In genomic region chr6:149855741-149856140, GRCh38 we compare ENCODE assay signal across 15 cellular contexts. TPM values are rescaled to one million over a fixed set of nuclear protein-coding genes. Genes with fewer than 3 reads are reported as not detected.
DNase-seq lines count a peak whose midpoint lies in the region; ATAC-seq and TF ChIP-seq lines count a peak whose summit lies in the region.
"Had no signal": no experiment of that assay in that cellular context is flagged by ENCODE, and none has a peak within 500 bp of the region (broad histone marks: within the 10 kb centered on the region; RNA-seq: fewer than 3 reads in every experiment).

No MANE protein-coding gene starts in this region.

- ATAC-seq in SK-N-SH treated with all-trans-retinoic acid at 6 μM for 48 hours, result peak; percentile 8; the same call in 2 of the 3 replicates
- ATAC-seq: activated naive CD8-positive, alpha-beta T cell treated with anti-CD3 and anti-CD28 coated beads, Interleukin-2, amount 50 U/mL, for 24 hours had no signal

- WGBS in esophagus muscularis mucosa, result 69% methylated on average over 2 of the region's 2 CpGs

- H3K27ac ChIP-seq in tibial artery (no peak overlapping the region), esophagus muscularis mucosa (replicated peaks in 1 of 4) (no peak overlapping the region)
- H3K27ac ChIP-seq: thoracic aorta had no signal

- peaks cover 41% of the 10 kb centered on the region for H3K4me1 Mint-ChIP-seq in activated CD4-positive, alpha-beta T cell treated with anti-CD3 and anti-CD28 coated beads, Interleukin-2, amount 10 ng/mL, durations not matched to agents 7 days and 5 days

- H3K9me3 ChIP-seq in skeletal muscle satellite cell (replicated peaks; ENCODE audit: low read length), result no peaks in the 10 kb centered on the region
- H3K9me3 ChIP-seq in tibial artery, result no peaks in the 10 kb centered on the region
- H3K9me3 ChIP-seq in esophagus muscularis mucosa, result no peaks in the 10 kb centered on the region
- H3K9me3 ChIP-seq: thoracic aorta had no signal

- TF ChIP-seq POLR2A in esophagus muscularis mucosa (IDR thresholded peaks at IDR 0.05; ENCODE audit: low read depth), result no peak

- H3K27me3 ChIP-seq in skeletal muscle satellite cell (ENCODE audit: control insufficient read depth, insufficient read depth, low read length) (no peaks in the 10 kb centered on the region), tibial artery (no peaks in the 10 kb centered on the region), esophagus muscularis mucosa (no peaks in the 10 kb centered on the region)
- H3K27me3 ChIP-seq: dorsolateral prefrontal cortex had no signal

- intact Hi-C loops in tibial artery (cut with DNase I; ENCODE audit: low total_unique reads) (no loop called here), esophagus muscularis mucosa (cut with DNase I) (no loop called here)

- no peaks in the 10 kb centered on the region for H3K36me3 Mint-ChIP-seq in activated CD4-positive, alpha-beta T cell treated with anti-CD3 and anti-CD28 coated beads, Interleukin-2, amount 10 ng/mL, durations not matched to agents 7 days and 5 days (ENCODE audit: low read depth)

- POLR2A ChIA-PET in activated CD4-positive, alpha-beta T cell treated with anti-CD3 and anti-CD28 coated beads, Interleukin-2, amount 10 ng/mL, durations not matched to agents 7 days and 5 days (lab: Charles Lee), result no interaction called here

- H3K4me3 Mint-ChIP-seq in activated CD4-positive, alpha-beta T cell treated with anti-CD3 and anti-CD28 coated beads, Interleukin-2, amount 10 ng/mL, durations not matched to agents 7 days and 5 days, result no peak overlapping the region
- H3K4me3 Mint-ChIP-seq: activated naive CD8-positive, alpha-beta T cell treated with anti-CD3 and anti-CD28 coated beads, Interleukin-2, amount 50 U/mL, for 24 hours; nephron progenitor cell had no signal

- H3K4me1 ChIP-seq in skeletal muscle satellite cell (ENCODE audit: control insufficient read depth, insufficient read depth, low read length) (peaks cover 78% of the 10 kb centered on the region), tibial artery (peaks cover 0 to 18% (median 6%) of the 10 kb centered on the region in 4 donors), esophagus muscularis mucosa (peaks cover 0 to 14% (median 10%) of the 10 kb centered on the region in 4 donors)

- peak overlapping the region; percentile 76 for H3K9ac ChIP-seq in skeletal muscle satellite cell (ENCODE audit: low read depth, low read length)

- no peaks in the 10 kb centered on the region for H3K36me3 ChIP-seq in skeletal muscle satellite cell (ENCODE audit: insufficient read depth, low read length)
- peaks cover 0 to 7% (median 0%) of the 10 kb centered on the region in 3 donors for H3K36me3 ChIP-seq in tibial artery
- H3K36me3 ChIP-seq in esophagus muscularis mucosa, result peaks cover 0 to 20% (median 2%) of the 10 kb centered on the region in 4 donors
- H3K36me3 ChIP-seq: thoracic aorta had no signal

- DNase-seq in HT-29 (ENCODE audit: low spot score) (peak; percentile 28), fibroblast of mammary gland (ENCODE audit: low read depth) (no peak), tibial artery (no peak), esophagus muscularis mucosa (ENCODE audit: extremely low spot score) (no peak), COLO829 (ENCODE audit: low spot score) (no peak)
- DNase-seq in activated CD4-positive, alpha-beta T cell treated with anti-CD3 and anti-CD28 coated beads, Interleukin-2, amount 10 ng/mL, durations not matched to agents 7 days and 5 days, result no peak
- DNase-seq: activated naive CD8-positive, alpha-beta T cell treated with anti-CD3 and anti-CD28 coated beads, Interleukin-2, amount 50 U/mL, for 24 hours; dorsolateral prefrontal cortex; NCI-H1092 treated with DMSO at 0.1 percent for 48 hours; NCI-H82; nephron progenitor cell; SHP77 treated with DMSO at 0.1 percent for 48 hours had no signal

- no peaks in the 10 kb centered on the region for H3K9me3 Mint-ChIP-seq in activated CD4-positive, alpha-beta T cell treated with anti-CD3 and anti-CD28 coated beads, Interleukin-2, amount 10 ng/mL, durations not matched to agents 7 days and 5 days
- H3K9me3 Mint-ChIP-seq: activated naive CD8-positive, alpha-beta T cell treated with anti-CD3 and anti-CD28 coated beads, Interleukin-2, amount 50 U/mL, for 24 hours; nephron progenitor cell had no signal

- no peak for TF ChIP-seq EP300 in esophagus muscularis mucosa (IDR thresholded peaks at IDR 0.05)

- TF ChIP-seq CTCF in fibroblast of mammary gland (conservative IDR thresholded peaks at IDR 0.05; ENCODE audit: control insufficient read depth, insufficient read depth, low read depth, low read length) (no peak), tibial artery (IDR thresholded peaks at IDR 0.05) (no peak), esophagus muscularis mucosa (IDR thresholded peaks at IDR 0.05) (no peak)

- CTCF ChIA-PET in activated CD4-positive, alpha-beta T cell treated with anti-CD3 and anti-CD28 coated beads, Interleukin-2, amount 10 ng/mL, durations not matched to agents 7 days and 5 days (lab: Charles Lee), result interaction anchor here (0.9 kb wide), 1 partner anchor 106 kb away, joined by 3 read pairs; no protein-coding TSS in a partner anchor

- H3K4me2 ChIP-seq in skeletal muscle satellite cell (ENCODE audit: low read length), result peak overlapping the region; percentile 81

- H3K4me3 ChIP-seq in fibroblast of mammary gland (ENCODE audit: control insufficient read depth, low read depth, low read length), result peak overlapping the region; percentile 1
- peak overlapping the region; percentile 59 for H3K4me3 ChIP-seq in skeletal muscle satellite cell (ENCODE audit: low read length)
- no peak overlapping the region for H3K4me3 ChIP-seq in tibial artery
- H3K4me3 ChIP-seq in esophagus muscularis mucosa, result no peak overlapping the region
- H3K4me3 ChIP-seq: dorsolateral prefrontal cortex, thoracic aorta had no signal

- H3K27ac Mint-ChIP-seq in activated CD4-positive, alpha-beta T cell treated with anti-CD3 and anti-CD28 coated beads, Interleukin-2, amount 10 ng/mL, durations not matched to agents 7 days and 5 days, result no peak overlapping the region
- H3K27ac Mint-ChIP-seq: activated naive CD8-positive, alpha-beta T cell treated with anti-CD3 and anti-CD28 coated beads, Interleukin-2, amount 50 U/mL, for 24 hours; nephron progenitor cell had no signal

- H3K27me3 Mint-ChIP-seq in activated CD4-positive, alpha-beta T cell treated with anti-CD3 and anti-CD28 coated beads, Interleukin-2, amount 10 ng/mL, durations not matched to agents 7 days and 5 days, result peaks cover 2% of the 10 kb centered on the region

TF ChIP-seq in SK-N-SH treated with all-trans-retinoic acid at 6 μM for 48 hours, 23 proteins besides CTCF, POLR2A, EP300 and RAD21 (continues in another document):
- no peak for TF ChIP-seq ZFP3 (CRISPR knock-in tag; IDR thresholded peaks at IDR 0.05)
- TF ChIP-seq BACH2 (CRISPR knock-in tag; IDR thresholded peaks at IDR 0.05; ENCODE audit: borderline replicate concordance), result no peak
- TF ChIP-seq SNAI2 (CRISPR knock-in tag; IDR thresholded peaks at IDR 0.05), result no peak
- TF ChIP-seq PATZ1 (CRISPR knock-in tag; IDR thresholded peaks at IDR 0.05; ENCODE audit: borderline replicate concordance), result no peak
- no peak for TF ChIP-seq ZFP30 (CRISPR knock-in tag; IDR thresholded peaks at IDR 0.05)
- TF ChIP-seq TSHZ2 (CRISPR knock-in tag; IDR thresholded peaks at IDR 0.05), result no peak
- no peak for TF ChIP-seq CSDC2 (CRISPR knock-in tag; IDR thresholded peaks at IDR 0.05)

RNA-seq across cellular contexts. Expression of gene LRP11, which starts 8.4 kb away (rescaled TPM):
- 37.9 and 43.0 TPM in 2 replicates for total RNA-seq in HT-29 (2014; rRNA removed; shearing (Covaris generic))
- 30.6 and 34.7 TPM in 2 replicates for total RNA-seq in skeletal muscle satellite cell (2012; rRNA removed)
- total RNA-seq in esophagus muscularis mucosa, result 10 to 100 TPM; 15.0 to 29.1 (median 24.0) TPM
- total RNA-seq in activated CD4-positive, alpha-beta T cell treated with anti-CD3 and anti-CD28 coated beads, Interleukin-2, amount 10 ng/mL, durations not matched to agents 7 days and 5 days, result 1 to 10 TPM; 6.5 to 7.4 TPM

RNA-seq across cellular contexts. Expression of gene RAET1E, which starts 42.2 kb away (rescaled TPM):
- total RNA-seq in HT-29 (2014; rRNA removed; shearing (Covaris generic)), result 0.52 and 1.0 TPM in 2 replicates
- 1.1 and 3.5 TPM in 2 replicates for total RNA-seq in skeletal muscle satellite cell (2012; rRNA removed)
- total RNA-seq in esophagus muscularis mucosa, result under 1 TPM in 1 of 4 donors, not detected in 3; 0.29 TPM
- not detected for total RNA-seq in activated CD4-positive, alpha-beta T cell treated with anti-CD3 and anti-CD28 coated beads, Interleukin-2, amount 10 ng/mL, durations not matched to agents 7 days and 5 days
- total RNA-seq: thoracic aorta had no signal

Comparison
In these comparisons a context has a peak if more than half of its experiments do, and no peak if none do; other contexts are left out.
1. H3K4me3 ChIP-seq: peak in fibroblast of mammary gland (single experiment) and skeletal muscle satellite cell (single experiment); none in tibial artery (0 of 2) and esophagus muscularis mucosa (0 of 4).